Comparison of ENCODE assay signal across 10 cellular contexts in genomic region chr2:101741775-101742520, GRCh38. TPM values are rescaled to one million over a fixed set of nuclear protein-coding genes. Genes with fewer than 3 reads are reported as not detected.
DNase-seq lines count a peak whose midpoint lies in the region; ATAC-seq, FAIRE-seq and TF ChIP-seq lines count a peak whose summit lies in the region.
"Had no signal": no experiment of that assay in that cellular context is flagged by ENCODE, and none has a peak within 500 bp of the region (broad histone marks: within the 10 kb centered on the region; RNA-seq: fewer than 3 reads in every experiment).

No MANE protein-coding gene starts in this region.

- H3K9me3 ChIP-seq in BLaER1 treated with 17β-estradiol and CSF1 and Interleukin-3, amounts not matched to agents 10 nM and 100 nM (replicated peaks in 1 of 11) = peaks cover 0 to 17% (median 3%) of the 10 kb centered on the region in 11 experiments; a peak in 11 of 22 replicates
- H3K9me3 ChIP-seq in Panc1 (ENCODE audit: control insufficient read depth, insufficient read depth, low read depth, low read length) (no peaks in the 10 kb centered on the region), esophagus (ENCODE audit: control insufficient read depth in 2 of 2, insufficient read depth in 1 of 2, low read depth in 1 of 2, low read length in 1 of 2) (no peaks in the 10 kb centered on the region), neural cell (ENCODE audit: low read length) (no peaks in the 10 kb centered on the region), kidney (ENCODE audit: control insufficient read depth in 1 of 2, low read length in 2 of 2) (no peaks in the 10 kb centered on the region)

- no peaks in the 10 kb centered on the region for H3K9me2 ChIP-seq in neural cell (ENCODE audit: insufficient read depth, low read length)

- CTCF ChIA-PET in Panc1 (lab: Charles Lee) = interaction anchor here (0.6 kb wide), 1 partner anchor 9 kb away, joined by 3 read pairs; no protein-coding TSS in a partner anchor

- POLR2A ChIA-PET in Panc1 (lab: Charles Lee) = no interaction called here

- TF ChIP-seq CTCF in Panc1 (IDR thresholded peaks at IDR 0.05) (no peak), neural cell (IDR thresholded peaks at IDR 0.05; ENCODE audit: poor library complexity, severe bottlenecking) (no peak), kidney (IDR thresholded peaks at IDR 0.05; ENCODE audit: borderline replicate concordance, extremely low read depth, insufficient read depth) (no peak)

- WGBS in esophagus, 2 donors = 31 to 45% methylated on average over 9 of the region's 9 CpGs

- FAIRE-seq in kidney (lab: Jason Lieb, UNC) = no peak

- peaks cover 93% of the 10 kb centered on the region for H3K79me2 ChIP-seq in neural cell (replicated peaks; ENCODE audit: insufficient read depth, low read length)

- no TSS peak for BruUV-seq in Panc1 (replicated peaks; lab: Mats Ljungman, UMichigan)

- H2AFZ ChIP-seq in neural cell (ENCODE audit: low read depth, low read length) = no peak overlapping the region

- no peaks in the 10 kb centered on the region for H3K27me3 ChIP-seq in BLaER1 treated with 17β-estradiol and CSF1 and Interleukin-3, amounts not matched to agents 10 nM and 100 nM
- no peaks in the 10 kb centered on the region for H3K27me3 ChIP-seq in Panc1 (ENCODE audit: control insufficient read depth, insufficient read depth, low read length)
- H3K27me3 ChIP-seq in esophagus (ENCODE audit: control insufficient read depth in 1 of 2, insufficient read depth in 2 of 2, low read length in 2 of 2) = no peaks in the 10 kb centered on the region
- H3K27me3 ChIP-seq in neural cell (ENCODE audit: insufficient read depth, low read depth, low read length) = no peaks in the 10 kb centered on the region

- peaks cover 38 to 99% (median 73%) of the 10 kb centered on the region in 10 experiments for H3K4me1 ChIP-seq in BLaER1 treated with 17β-estradiol and CSF1 and Interleukin-3, amounts not matched to agents 10 nM and 100 nM
- H3K4me1 ChIP-seq in Panc1 (ENCODE audit: control insufficient read depth, insufficient read depth, low read length) = peaks cover 30% of the 10 kb centered on the region
- H3K4me1 ChIP-seq in esophagus (ENCODE audit: control insufficient read depth in 2 of 2, insufficient read depth in 2 of 2, low read length in 1 of 2) = peaks cover 0 to 2% of the 10 kb centered on the region in 2 donors
- H3K4me1 ChIP-seq in kidney (ENCODE audit: control insufficient read depth in 1 of 2, insufficient read depth in 1 of 2, low read depth in 1 of 2, low read length in 2 of 2) = peaks cover 0 to 12% of the 10 kb centered on the region in 2 donors

- peak; percentile 26 for TF ChIP-seq RAD21 in neural cell (conservative IDR thresholded peaks at IDR 0.05)

- TF ChIP-seq EP300 in neural cell (conservative IDR thresholded peaks at IDR 0.05; ENCODE audit: poor library complexity, severe bottlenecking) = no peak

- peak overlapping the region in 9 of 11 experiments; percentile 15 to 62 (median 32); a peak in 15 of 22 replicates for H3K9ac ChIP-seq in BLaER1 treated with 17β-estradiol and CSF1 and Interleukin-3, amounts not matched to agents 10 nM and 100 nM
- no peak overlapping the region for H3K9ac ChIP-seq in neural cell (ENCODE audit: low read length)
- H3K9ac ChIP-seq in kidney (ENCODE audit: low read length in 2 of 2) = no peak overlapping the region

- peaks cover 46 to 100% (median 98%) of the 10 kb centered on the region in 11 experiments for H4K20me1 ChIP-seq in BLaER1 treated with 17β-estradiol and CSF1 and Interleukin-3, amounts not matched to agents 10 nM and 100 nM
- H4K20me1 ChIP-seq in neural cell (ENCODE audit: insufficient read depth) = peaks cover 59% of the 10 kb centered on the region

- ATAC-seq in Panc1 = peak; percentile 76
- no peak for ATAC-seq in GM21381 (IDR thresholded peaks at IDR 0.05; ENCODE audit: unreplicated experiment)

- peak overlapping the region; percentile 37 to 92 (median 69); a peak in 20 of 22 replicates for H3K4me2 ChIP-seq in BLaER1 treated with 17β-estradiol and CSF1 and Interleukin-3, amounts not matched to agents 10 nM and 100 nM
- peak overlapping the region; percentile 35 for H3K4me2 ChIP-seq in neural cell (ENCODE audit: low read length)

- DNase-seq in Panc1 (ENCODE audit: low read depth, low spot score) = no peak
- DNase-seq in glomerular visceral epithelial cell (ENCODE audit: extremely low spot score) = no peak
- no peak for DNase-seq in mucosa of gallbladder (ENCODE audit: low spot score)
- no peak for DNase-seq in kidney
- DNase-seq: DMS53, NCI-H187 treated with DMSO at 0.1 percent for 48 hours had no signal

- H3K4me3 ChIP-seq in BLaER1 treated with 17β-estradiol and CSF1 and Interleukin-3, amounts not matched to agents 10 nM and 100 nM = peak overlapping the region in 2 of 10 experiments; percentile 4 to 8; a peak in 1 of 20 replicates
- no peak overlapping the region for H3K4me3 ChIP-seq in Panc1 (ENCODE audit: low read depth in 2 of 2, low read length in 2 of 2)
- H3K4me3 ChIP-seq in esophagus (ENCODE audit: low read depth in 1 of 2, low read length in 2 of 2) = no peak overlapping the region
- H3K4me3 ChIP-seq in neural cell (ENCODE audit: low read length) = peak overlapping the region; percentile 43
- no peak overlapping the region for H3K4me3 ChIP-seq in kidney (ENCODE audit: low read length in 2 of 2)

- peak overlapping the region in 9 of 11 experiments; percentile 1 to 78 (median 63); a peak in 16 of 22 replicates for H3K27ac ChIP-seq in BLaER1 treated with 17β-estradiol and CSF1 and Interleukin-3, amounts not matched to agents 10 nM and 100 nM
- H3K27ac ChIP-seq in Panc1 (ENCODE audit: low read length) (peak overlapping the region; percentile 25), esophagus (ENCODE audit: low read depth in 2 of 2, low read length in 1 of 2) (peak overlapping the region; percentile 19 to 81), neural cell (ENCODE audit: low read length) (no peak overlapping the region), kidney (ENCODE audit: low read depth in 2 of 2, low read length in 2 of 2) (no peak overlapping the region)

- in situ Hi-C loops in Panc1 (cut with HindIII; ENCODE audit: low pct_unique_long_range_greater_than_20kb, low sequenced_read_pairs) = no loop called here

- H3F3A ChIP-seq in neural cell (ENCODE audit: insufficient read depth, low read length, poor library complexity, severe bottlenecking) = no peaks in the 10 kb centered on the region

- H3K36me3 ChIP-seq in BLaER1 treated with 17β-estradiol and CSF1 and Interleukin-3, amounts not matched to agents 10 nM and 100 nM = peaks cover 0 to 50% (median 23%) of the 10 kb centered on the region in 11 experiments; a peak in 15 of 22 replicates
- no peaks in the 10 kb centered on the region for H3K36me3 ChIP-seq in Panc1 (ENCODE audit: control insufficient read depth, insufficient read depth, low read length)
- no peaks in the 10 kb centered on the region for H3K36me3 ChIP-seq in esophagus (ENCODE audit: control insufficient read depth in 2 of 2, insufficient read depth in 2 of 2, low read length in 1 of 2)
- no peaks in the 10 kb centered on the region for H3K36me3 ChIP-seq in neural cell (ENCODE audit: insufficient read depth, low read length)
- H3K36me3 ChIP-seq in kidney (ENCODE audit: control insufficient read depth in 1 of 2, insufficient read depth in 2 of 2, low read length in 2 of 2) = no peaks in the 10 kb centered on the region

- intact Hi-C loops in Panc1 (cut with micrococcal nuclease; ENCODE audit: unreplicated experiment) (no loop called here), kidney (cut with DNase I) (no loop called here)

TF ChIP-seq in neural cell, 6 proteins besides CTCF, POLR2A, EP300 and RAD21:
- TF ChIP-seq EZH2 (IDR thresholded peaks at IDR 0.05; ENCODE audit: borderline replicate concordance, insufficient read depth, low read length, poor library complexity, severe bottlenecking) = no peak
- no peak for TF ChIP-seq TAF1 (IDR thresholded peaks at IDR 0.05; ENCODE audit: low read depth)
- no peak for TF ChIP-seq SMC3 (conservative IDR thresholded peaks at IDR 0.05; ENCODE audit: poor library complexity)
- no peak for TF ChIP-seq REST (IDR thresholded peaks at IDR 0.05; ENCODE audit: borderline replicate concordance)
- TF ChIP-seq MXI1 (conservative IDR thresholded peaks at IDR 0.05; ENCODE audit: poor library complexity, severe bottlenecking) = no peak
- TF ChIP-seq POLR2AphosphoS5 (IDR thresholded peaks at IDR 0.05) = no peak

RNA-seq across cellular contexts. Expression of gene MAP4K4, which starts 44.4 kb away (rescaled TPM):
- total RNA-seq in Panc1 (2021; ENCODE audit: unreplicated experiment) (68.5 TPM), mucosa of gallbladder (50.9 TPM), kidney (62.8 TPM)
- 45.9 TPM for polyA plus RNA-seq in Panc1 (2012; ENCODE audit: insufficient read length)
- polyA plus RNA-seq in esophagus (10 to 100 TPM; 19.6 to 24.1 TPM), neural cell (125 and 127 TPM in 2 replicates), kidney (ENCODE audit: insufficient read depth, low read depth, low replicate concordance) (8.4 TPM)
- 287 and 311 TPM in 2 replicates for polyA minus RNA-seq in neural cell

Comparison
In these comparisons a context has a peak if more than half of its experiments do, and no peak if none do; other contexts are left out.
1. H3K27ac ChIP-seq: peak in BLaER1 treated with 17β-estradiol and CSF1 and Interleukin-3, amounts not matched to agents 10 nM and 100 nM (9 of 11), Panc1 (single experiment) and esophagus (2 of 2); none in neural cell (single experiment) and kidney (0 of 2).
2. H3K9ac ChIP-seq: peak in BLaER1 treated with 17β-estradiol and CSF1 and Interleukin-3, amounts not matched to agents 10 nM and 100 nM (9 of 11); none in neural cell (single experiment) and kidney (0 of 2).